29 cellular contexts compared by ENCODE assay signal in genomic region chr14:35492569-35493014, GRCh38. TPM values are rescaled to one million over a fixed set of nuclear protein-coding genes. Genes with fewer than 3 reads are reported as not detected.
"Had no signal": no experiment of that assay in that cellular context is flagged by ENCODE, and none has a peak within 500 bp of the region (broad histone marks: within the 10 kb centered on the region; RNA-seq: fewer than 3 reads in every experiment).

No MANE protein-coding gene starts in this region.

- H3K4me3 ChIP-seq: pancreas, psoas muscle, skin epidermis, smooth muscle cell, spleen, suprapubic skin, testis, tibial artery, transverse colon, upper lobe of right lung, uterus had no signal

- DNase-seq: naive thymus-derived CD8-positive, alpha-beta T cell; nephron progenitor cell; nucleus accumbens; pancreas; posterior cingulate gyrus; psoas muscle; right cardiac atrium; spleen; stimulated activated CD4-positive, alpha-beta T cell treated with anti-CD3 and anti-CD28 coated beads, Interleukin-12 subunit alpha, Interleukin-12 subunit beta, amount 100 ng/mL, for 4 hours; stimulated activated CD4-positive, alpha-beta T cell treated with anti-CD3 and anti-CD28 coated beads, Interleukin-1b, Interleukin-23, amount 100 ng/mL, for 48 hours; stimulated activated CD4-positive, alpha-beta T cell treated with anti-CD3 and anti-CD28 coated beads, Interleukin-4, amount 100 ng/mL, for 1 hour; stimulated activated CD4-positive, alpha-beta T cell treated with anti-CD3 and anti-CD28 coated beads, Interleukin-4, amount 100 ng/mL, for 4 hours; stimulated activated CD8-positive, alpha-beta memory T cell treated with anti-CD3 and anti-CD28 coated beads, Interleukin-4, amount 100 ng/mL, for 48 hours; stimulated activated naive CD4-positive, alpha-beta T cell; stimulated activated naive CD8-positive, alpha-beta T cell treated with anti-CD3 and anti-CD28 coated beads, Interleukin-15, amount 100 ng/mL, for 72 hours; stimulated activated naive CD8-positive, alpha-beta T cell treated with anti-CD3 and anti-CD28 coated beads, Interleukin-15, Interleukin-2, amounts not matched to agents 100 U/mL and 50 U/mL, for 24 hours; substantia nigra; testis; tibial artery; transverse colon; upper lobe of right lung; uterus had no signal

- ATAC-seq: naive thymus-derived CD8-positive, alpha-beta T cell; natural killer cell treated with Interleukin-12 subunit alpha and Interleukin-12 subunit beta and Interleukin-15 and Interleukin-18, amount 100 ng/mL, for 72 hours; pancreas; psoas muscle; right cardiac atrium; sciatic nerve; stimulated activated memory B cell treated with anti-CD40 and anti-IgM and Interleukin-4, amounts not matched to agents 10 μg/mL and 1 μg/mL and 100 μg/mL, for 72 hours; stimulated activated naive CD8-positive, alpha-beta T cell treated with anti-CD3 and anti-CD28 coated beads, Interleukin-15, amount 100 ng/mL, for 72 hours; stimulated activated naive CD8-positive, alpha-beta T cell treated with anti-CD3 and anti-CD28 coated beads, Interleukin-15, Interleukin-2, amounts not matched to agents 100 U/mL and 50 U/mL, for 24 hours; upper lobe of right lung had no signal

RNA-seq across cellular contexts. Expression of gene INSM2, which starts 41.4 kb away (rescaled TPM):
- total RNA-seq: naive thymus-derived CD8-positive, alpha-beta T cell; natural killer cell treated with Interleukin-12 subunit alpha and Interleukin-12 subunit beta and Interleukin-15 and Interleukin-18, amount 100 ng/mL, for 72 hours; osteocyte; pancreas; psoas muscle; right cardiac atrium; sciatic nerve; smooth muscle cell; suprapubic skin; upper lobe of right lung had no signal
